In the genomic region with DNA sequence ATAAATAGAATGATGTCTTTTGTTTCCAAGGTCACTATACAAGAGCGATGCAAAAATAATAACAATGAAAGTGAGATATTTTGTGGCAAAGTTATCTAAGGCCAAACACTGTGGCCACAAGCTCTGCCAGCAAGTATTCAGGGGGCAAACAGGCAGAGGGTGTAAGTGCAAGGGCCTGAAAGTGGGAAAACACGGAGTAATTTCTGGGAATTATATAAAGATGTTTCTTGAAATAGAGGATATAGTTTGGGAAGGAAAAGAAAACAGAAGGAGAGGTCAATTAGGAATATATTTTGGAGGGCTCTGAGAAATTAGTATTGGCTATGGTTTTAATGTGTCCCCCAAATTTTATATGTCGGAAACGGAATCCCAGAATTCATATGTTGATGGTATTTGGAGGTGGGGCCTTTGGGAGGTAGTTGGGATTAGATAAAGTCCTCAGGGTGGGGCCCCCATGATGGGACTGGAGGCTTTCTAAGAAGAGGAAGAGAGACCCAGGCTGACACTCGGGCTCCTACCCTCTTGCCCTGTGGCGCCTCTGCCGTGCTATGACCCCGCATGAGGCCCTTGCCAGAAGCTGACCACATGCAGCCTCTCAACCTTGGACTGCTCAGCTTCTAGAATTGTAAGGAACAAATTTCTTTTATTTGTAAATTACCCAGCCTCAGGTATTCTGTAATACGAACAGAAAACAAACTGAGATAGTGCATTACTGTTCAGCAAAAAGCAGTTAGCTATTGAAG, we compare ENCODE assay signal across 1 cellular context.
TF ChIP-seq lines count a peak whose summit lies in the region.

No MANE protein-coding gene starts in this region.

TF ChIP-seq in GM23338, 12 proteins besides CTCF, POLR2A, EP300 and RAD21:
- TF ChIP-seq NANOG (IDR thresholded peaks at IDR 0.05; ENCODE audit: borderline replicate concordance) (no peak), EZH2phosphoT487 (IDR thresholded peaks at IDR 0.05; ENCODE audit: unreplicated experiment) (no peak), CREB1 (CRISPR knock-in tag; IDR thresholded peaks at IDR 0.05; ENCODE audit: low read depth) (no peak), STAT1 (IDR thresholded peaks at IDR 0.05; ENCODE audit: unreplicated experiment) (no peak), EZH2 (IDR thresholded peaks at IDR 0.05; ENCODE audit: low read depth, unreplicated experiment) (no peak), POLR2AphosphoS5 (IDR thresholded peaks at IDR 0.05; ENCODE audit: low read depth) (no peak), ZNF114 (CRISPR knock-in tag; IDR thresholded peaks at IDR 0.05) (no peak), JUNB (IDR thresholded peaks at IDR 0.05; ENCODE audit: unreplicated experiment) (no peak)
- TF ChIP-seq, protein P1, sequence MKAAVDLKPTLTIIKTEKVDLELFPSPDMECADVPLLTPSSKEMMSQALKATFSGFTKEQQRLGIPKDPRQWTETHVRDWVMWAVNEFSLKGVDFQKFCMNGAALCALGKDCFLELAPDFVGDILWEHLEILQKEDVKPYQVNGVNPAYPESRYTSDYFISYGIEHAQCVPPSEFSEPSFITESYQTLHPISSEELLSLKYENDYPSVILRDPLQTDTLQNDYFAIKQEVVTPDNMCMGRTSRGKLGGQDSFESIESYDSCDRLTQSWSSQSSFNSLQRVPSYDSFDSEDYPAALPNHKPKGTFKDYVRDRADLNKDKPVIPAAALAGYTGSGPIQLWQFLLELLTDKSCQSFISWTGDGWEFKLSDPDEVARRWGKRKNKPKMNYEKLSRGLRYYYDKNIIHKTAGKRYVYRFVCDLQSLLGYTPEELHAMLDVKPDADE (IDR thresholded peaks at IDR 0.05), result no peak
- TF ChIP-seq, protein P2, sequence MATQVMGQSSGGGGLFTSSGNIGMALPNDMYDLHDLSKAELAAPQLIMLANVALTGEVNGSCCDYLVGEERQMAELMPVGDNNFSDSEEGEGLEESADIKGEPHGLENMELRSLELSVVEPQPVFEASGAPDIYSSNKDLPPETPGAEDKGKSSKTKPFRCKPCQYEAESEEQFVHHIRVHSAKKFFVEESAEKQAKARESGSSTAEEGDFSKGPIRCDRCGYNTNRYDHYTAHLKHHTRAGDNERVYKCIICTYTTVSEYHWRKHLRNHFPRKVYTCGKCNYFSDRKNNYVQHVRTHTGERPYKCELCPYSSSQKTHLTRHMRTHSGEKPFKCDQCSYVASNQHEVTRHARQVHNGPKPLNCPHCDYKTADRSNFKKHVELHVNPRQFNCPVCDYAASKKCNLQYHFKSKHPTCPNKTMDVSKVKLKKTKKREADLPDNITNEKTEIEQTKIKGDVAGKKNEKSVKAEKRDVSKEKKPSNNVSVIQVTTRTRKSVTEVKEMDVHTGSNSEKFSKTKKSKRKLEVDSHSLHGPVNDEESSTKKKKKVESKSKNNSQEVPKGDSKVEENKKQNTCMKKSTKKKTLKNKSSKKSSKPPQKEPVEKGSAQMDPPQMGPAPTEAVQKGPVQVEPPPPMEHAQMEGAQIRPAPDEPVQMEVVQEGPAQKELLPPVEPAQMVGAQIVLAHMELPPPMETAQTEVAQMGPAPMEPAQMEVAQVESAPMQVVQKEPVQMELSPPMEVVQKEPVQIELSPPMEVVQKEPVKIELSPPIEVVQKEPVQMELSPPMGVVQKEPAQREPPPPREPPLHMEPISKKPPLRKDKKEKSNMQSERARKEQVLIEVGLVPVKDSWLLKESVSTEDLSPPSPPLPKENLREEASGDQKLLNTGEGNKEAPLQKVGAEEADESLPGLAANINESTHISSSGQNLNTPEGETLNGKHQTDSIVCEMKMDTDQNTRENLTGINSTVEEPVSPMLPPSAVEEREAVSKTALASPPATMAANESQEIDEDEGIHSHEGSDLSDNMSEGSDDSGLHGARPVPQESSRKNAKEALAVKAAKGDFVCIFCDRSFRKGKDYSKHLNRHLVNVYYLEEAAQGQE (IDR thresholded peaks at IDR 0.05; ENCODE audit: unreplicated experiment), result no peak
